ENCODE assay signal across 16 cellular contexts in genomic region chr13:112067871-112068305, GRCh38. TPM values are rescaled to one million over a fixed set of nuclear protein-coding genes. Genes with fewer than 3 reads are reported as not detected.
DNase-seq lines count a peak whose midpoint lies in the region; FAIRE-seq and TF ChIP-seq lines count a peak whose summit lies in the region.
"Had no signal": no experiment of that assay in that cellular context is flagged by ENCODE, and none has a peak within 500 bp of the region (broad histone marks: within the 10 kb centered on the region; RNA-seq: fewer than 3 reads in every experiment).

No MANE protein-coding gene starts in this region.

- H3K9me3 Mint-ChIP-seq in Caco-2 (ENCODE audit: unreplicated experiment) (no peaks in the 10 kb centered on the region), astrocyte (ENCODE audit: unreplicated experiment) (peaks cover 20% of the 10 kb centered on the region), nephron progenitor cell (no peaks in the 10 kb centered on the region), osteocyte (ENCODE audit: unreplicated experiment) (no peaks in the 10 kb centered on the region)

- intact Hi-C loops in Caco-2 (cut with micrococcal nuclease; ENCODE audit: unreplicated experiment), result no loop called here

- H3K4me1 ChIP-seq in Caco-2, result 0 out of 2 replicates have a peak, but pooled peaks cover 3% of the 10 kb centered on the region
- no peaks in the 10 kb centered on the region for H3K4me1 ChIP-seq in astrocyte (ENCODE audit: insufficient read depth, low read length)

- H3K36me3 ChIP-seq in Caco-2 (ENCODE audit: control insufficient read depth, insufficient read depth, low read length), result no peaks in the 10 kb centered on the region
- no peaks in the 10 kb centered on the region for H3K36me3 ChIP-seq in H7 (replicated peaks; ENCODE audit: control insufficient read depth, insufficient read depth, low read length)
- no peaks in the 10 kb centered on the region for H3K36me3 ChIP-seq in astrocyte (ENCODE audit: insufficient read depth, low read length)
- H3K36me3 ChIP-seq: gastrocnemius medialis, uterus had no signal

- H3K27me3 Mint-ChIP-seq in Caco-2 (ENCODE audit: insufficient read depth, unreplicated experiment) (peaks cover 20% of the 10 kb centered on the region), astrocyte (ENCODE audit: low read depth, unreplicated experiment) (peaks cover 66% of the 10 kb centered on the region), nephron progenitor cell (ENCODE audit: low read depth, poor library complexity) (peaks cover 97% of the 10 kb centered on the region), osteocyte (ENCODE audit: unreplicated experiment) (peaks cover 65% of the 10 kb centered on the region)

- no TSS peak for BruUV-seq in Caco-2 (replicated peaks; lab: Mats Ljungman, UMichigan)

- H3K4me3 Mint-ChIP-seq in Caco-2 (ENCODE audit: unreplicated experiment) (peak overlapping the region; percentile 74), astrocyte (ENCODE audit: unreplicated experiment) (no peak overlapping the region), nephron progenitor cell (no peak overlapping the region), osteocyte (ENCODE audit: unreplicated experiment) (no peak overlapping the region)
- H3K4me3 Mint-ChIP-seq: IgD-negative memory B cell had no signal

- H3K79me2 ChIP-seq in astrocyte (ENCODE audit: insufficient read depth, low read length), result no peaks in the 10 kb centered on the region

- TF ChIP-seq CTCF in Caco-2 (IDR thresholded peaks at IDR 0.05; ENCODE audit: insufficient read depth in 1 of 2, low read depth in 1 of 2, low read length in 1 of 2, severe bottlenecking in 1 of 2, unreplicated experiment in 1 of 2) (no peak), astrocyte (IDR thresholded peaks at IDR 0.05; ENCODE audit: insufficient read depth, low read depth, low read length) (no peak), nephron progenitor cell (IDR thresholded peaks at IDR 0.05) (no peak), osteocyte (IDR thresholded peaks at IDR 0.05) (no peak)

- H4K20me1 ChIP-seq in astrocyte (ENCODE audit: insufficient read depth, low read length), result no peaks in the 10 kb centered on the region

- H3K36me3 Mint-ChIP-seq in Caco-2 (ENCODE audit: insufficient read depth, unreplicated experiment), result no peaks in the 10 kb centered on the region
- H3K36me3 Mint-ChIP-seq in astrocyte (ENCODE audit: low read depth, unreplicated experiment), result peaks cover 4% of the 10 kb centered on the region
- no peaks in the 10 kb centered on the region for H3K36me3 Mint-ChIP-seq in nephron progenitor cell (ENCODE audit: low read depth)
- peaks cover 4% of the 10 kb centered on the region for H3K36me3 Mint-ChIP-seq in osteocyte (ENCODE audit: unreplicated experiment)
- H3K36me3 Mint-ChIP-seq: IgD-negative memory B cell had no signal

- no peak overlapping the region for H2AFZ ChIP-seq in astrocyte (ENCODE audit: low read depth, low read length)

- H3K4me2 ChIP-seq in astrocyte (ENCODE audit: low read length), result peak overlapping the region; percentile 19

- H3K27ac Mint-ChIP-seq in Caco-2 (ENCODE audit: unreplicated experiment), result no peak overlapping the region
- H3K27ac Mint-ChIP-seq in astrocyte (ENCODE audit: unreplicated experiment), result no peak overlapping the region
- no peak overlapping the region for H3K27ac Mint-ChIP-seq in nephron progenitor cell
- no peak overlapping the region for H3K27ac Mint-ChIP-seq in osteocyte (ENCODE audit: unreplicated experiment)
- H3K27ac Mint-ChIP-seq: IgD-negative memory B cell had no signal

- H3K27me3 ChIP-seq in Caco-2 (replicated peaks; ENCODE audit: control insufficient read depth, insufficient read depth, low read length) (no peaks in the 10 kb centered on the region; the same call in 1 of the 2 replicates), H7 (ENCODE audit: control insufficient read depth, insufficient read depth, low read length) (peaks cover 87% of the 10 kb centered on the region), astrocyte (ENCODE audit: insufficient read depth, low read length) (peaks cover 64% of the 10 kb centered on the region)

- H3K9me3 ChIP-seq in Caco-2, result no peaks in the 10 kb centered on the region
- no peaks in the 10 kb centered on the region for H3K9me3 ChIP-seq in astrocyte (ENCODE audit: insufficient read depth, low read depth, low read length)
- H3K9me3 ChIP-seq: gastrocnemius medialis, uterus had no signal

- H3K4me1 Mint-ChIP-seq in Caco-2 (ENCODE audit: low read depth, unreplicated experiment), result no peaks in the 10 kb centered on the region
- H3K4me1 Mint-ChIP-seq in astrocyte (ENCODE audit: low read depth, unreplicated experiment), result no peaks in the 10 kb centered on the region
- H3K4me1 Mint-ChIP-seq in nephron progenitor cell, result peaks cover 13% of the 10 kb centered on the region
- H3K4me1 Mint-ChIP-seq in osteocyte (ENCODE audit: unreplicated experiment), result peaks cover 21% of the 10 kb centered on the region

- POLR2A ChIA-PET in Caco-2 (lab: Charles Lee), result no interaction called here

- H3K9ac ChIP-seq in astrocyte (ENCODE audit: low read length), result no peak overlapping the region

- FAIRE-seq in astrocyte (lab: Jason Lieb, UNC), result no peak
- FAIRE-seq: GM12891, keratinocyte had no signal

- no peak for DNase-seq in Caco-2
- peak; percentile 86 for DNase-seq in H7
- DNase-seq in astrocyte (ENCODE audit: low read depth), result no peak
- peak; percentile 53 for DNase-seq in nephron progenitor cell
- DNase-seq in osteocyte (ENCODE audit: extremely low spot score, unreplicated experiment), result no peak
- DNase-seq in activated naive CD4-positive, alpha-beta T cell treated with anti-CD3 and anti-CD28 coated beads, Interleukin-2, amount 50 U/mL, for 16 hours, result no peak
- no peak for DNase-seq in NCI-H1694 (lab: John Stamatoyannopoulos, UW)
- DNase-seq: activated naive CD4-positive, alpha-beta T cell; gastrocnemius medialis; SHP77 treated with DMSO at 0.1 percent for 48 hours; stimulated activated CD4-positive, alpha-beta T cell treated with anti-CD3 and anti-CD28 coated beads, Interleukin-2, amount 100 ng/mL, for 48 hours; uterus had no signal

- CTCF ChIA-PET in Caco-2 (lab: Charles Lee), result no interaction called here

- no peak overlapping the region for H3K4me3 ChIP-seq in Caco-2 (ENCODE audit: low read depth, low read length)
- no peak overlapping the region; the same call in 1 of the 2 replicates for H3K4me3 ChIP-seq in H7 (ENCODE audit: insufficient read depth, low read depth, low read length)
- no peak overlapping the region for H3K4me3 ChIP-seq in astrocyte (ENCODE audit: insufficient read depth, low read depth, low read length)
- H3K4me3 ChIP-seq: uterus had no signal

- H3K27ac ChIP-seq in astrocyte (ENCODE audit: low read depth, low read length), result no peak overlapping the region
- H3K27ac ChIP-seq: gastrocnemius medialis, uterus had no signal

RNA-seq across cellular contexts. Expression of gene SOX1, which starts 0.9 kb away (rescaled TPM):
- total RNA-seq in Caco-2 (2022), result 1.7 TPM in 2 replicates
- total RNA-seq in H7 (2014; rRNA removed; shearing (Covaris generic)), result 0.15 TPM in 1 of 2 replicates, not detected in the other
- not detected in 2 replicates for total RNA-seq in astrocyte
- total RNA-seq in osteocyte, result not detected in 2 replicates
- total RNA-seq: activated CD8-positive, alpha-beta memory T cell treated with anti-CD3 and anti-CD28 coated beads for 36 hours; gastrocnemius medialis; uterus had no signal

Comparison
In these comparisons a context has a peak if more than half of its experiments do, and no peak if none do; other contexts are left out.
1. DNase-seq: peak in H7 (single experiment) and nephron progenitor cell (single experiment); none in Caco-2 (0 of 2), astrocyte (single experiment), osteocyte (single experiment), activated naive CD4-positive, alpha-beta T cell treated with anti-CD3 and anti-CD28 coated beads, Interleukin-2, amount 50 U/mL, for 16 hours (single experiment) and NCI-H1694 (single experiment).